Comparison of ENCODE assay signal across 8 cellular contexts in genomic region chr2:37635359-37636208, GRCh38. TPM values are rescaled to one million over a fixed set of nuclear protein-coding genes. Genes with fewer than 3 reads are reported as not detected.
A peak's percentile ranks its signal among the peaks of the same experiment; 100 is the strongest.
DNase-seq lines count a peak whose midpoint lies in the region; ATAC-seq and TF ChIP-seq lines count a peak whose summit lies in the region.

No MANE protein-coding gene starts in this region.

- DNase-seq in SKM-1 (lab: John Stamatoyannopoulos, UW; ENCODE audit: unreplicated experiment) (peak; percentile 94), OCI-LY7 (ENCODE audit: low spot score) (no peak), MM.1S (no peak), mesothelial cell of epicardium (ENCODE audit: low spot score in 2 of 2, unreplicated experiment in 2 of 2) (no peak)
- peak; percentile 76 for DNase-seq in activated naive CD8-positive, alpha-beta T cell treated with anti-CD3 and anti-CD28 coated beads for 36 hours
- DNase-seq in naive thymus-derived CD4-positive, alpha-beta T cell: peak; percentile 20 to 77 (median 39)

- H3F3A ChIP-seq in MM.1S (ENCODE audit: insufficient read depth, low read length): no peaks in the 10 kb centered on the region

- H3K4me2 ChIP-seq in OCI-LY7 (ENCODE audit: low read length) (no peak overlapping the region), MM.1S (ENCODE audit: low read depth, low read length) (no peak overlapping the region)

- no peak overlapping the region for H3K9ac ChIP-seq in MM.1S (ENCODE audit: low read length)

- H3K27ac ChIP-seq in naive thymus-derived CD4-positive, alpha-beta T cell (ENCODE audit: low read depth, low read length): peak overlapping the region; percentile 41
- H3K27ac ChIP-seq in OCI-LY7 (ENCODE audit: low read depth, low read length, poor library complexity, severe bottlenecking) (no peak overlapping the region), MM.1S (ENCODE audit: low read length) (no peak overlapping the region)

- H3K27ac Mint-ChIP-seq in activated naive CD8-positive, alpha-beta T cell treated with anti-CD3 and anti-CD28 coated beads for 36 hours: peak overlapping the region; percentile 91
- peak overlapping the region; percentile 5 to 84 (median 80) for H3K27ac Mint-ChIP-seq in naive thymus-derived CD4-positive, alpha-beta T cell
- no peak overlapping the region for H3K27ac Mint-ChIP-seq in mesothelial cell of epicardium

- CTCF ChIA-PET in naive thymus-derived CD4-positive, alpha-beta T cell (lab: Charles Lee): no interaction called here
- CTCF ChIA-PET in OCI-LY7 (lab: Charles Lee; ENCODE audit: unreplicated experiment): no interaction called here

- peaks cover 2% of the 10 kb centered on the region for H3K9me3 Mint-ChIP-seq in activated naive CD8-positive, alpha-beta T cell treated with anti-CD3 and anti-CD28 coated beads for 36 hours
- H3K9me3 Mint-ChIP-seq in naive thymus-derived CD4-positive, alpha-beta T cell: peaks cover 0 to 8% (median 0%) of the 10 kb centered on the region in 11 donors
- H3K9me3 Mint-ChIP-seq in mesothelial cell of epicardium: no peaks in the 10 kb centered on the region

- TF ChIP-seq CTCF in OCI-LY7 (conservative IDR thresholded peaks at IDR 0.05; ENCODE audit: low read length) (no peak), MM.1S (IDR thresholded peaks at IDR 0.05; ENCODE audit: low read length) (no peak), mesothelial cell of epicardium (IDR thresholded peaks at IDR 0.05; ENCODE audit: unreplicated experiment) (no peak)

- no peaks in the 10 kb centered on the region for H3K9me3 ChIP-seq in naive thymus-derived CD4-positive, alpha-beta T cell (ENCODE audit: control insufficient read depth in 2 of 3, low read length in 3 of 3)
- H3K9me3 ChIP-seq in OCI-LY7 (ENCODE audit: low read length) (no peaks in the 10 kb centered on the region), MM.1S (replicated peaks; ENCODE audit: insufficient read depth, low read length) (no peaks in the 10 kb centered on the region)

- intact Hi-C loops in naive thymus-derived CD4-positive, alpha-beta T cell (cut with micrococcal nuclease): loop anchor here (1.0 to 2.0 kb wide), 7 partner anchors 9 to 669 kb away; partner anchors contain the start of genes CDC42EP3 (in 1 of the 2) and STRN (in 1 of the 2)
- intact Hi-C loops in OCI-LY7 (cut with micrococcal nuclease; ENCODE audit: unreplicated experiment): no loop called here

- H3K4me3 ChIP-seq in naive thymus-derived CD4-positive, alpha-beta T cell (ENCODE audit: low read length): no peak overlapping the region
- no peak overlapping the region for H3K4me3 ChIP-seq in OCI-LY7 (ENCODE audit: low read depth, low read length, poor library complexity, severe bottlenecking)
- H3K4me3 ChIP-seq in MM.1S (ENCODE audit: low read length): no peak overlapping the region

- no peaks in the 10 kb centered on the region for H3K27me3 Mint-ChIP-seq in activated naive CD8-positive, alpha-beta T cell treated with anti-CD3 and anti-CD28 coated beads for 36 hours
- peaks cover 0 to 13% (median 0%) of the 10 kb centered on the region in 5 donors for H3K27me3 Mint-ChIP-seq in naive thymus-derived CD4-positive, alpha-beta T cell
- H3K27me3 Mint-ChIP-seq in mesothelial cell of epicardium (ENCODE audit: low read depth): peaks cover 6% of the 10 kb centered on the region

- no peaks in the 10 kb centered on the region for H3K36me3 ChIP-seq in naive thymus-derived CD4-positive, alpha-beta T cell (ENCODE audit: control insufficient read depth in 2 of 3, insufficient read depth in 3 of 3, low read length in 3 of 3)
- H3K36me3 ChIP-seq in OCI-LY7 (ENCODE audit: insufficient read depth, low read length) (no peaks in the 10 kb centered on the region), MM.1S (replicated peaks; ENCODE audit: insufficient read depth, low read length) (no peaks in the 10 kb centered on the region)

- H3K9me2 ChIP-seq in OCI-LY7 (ENCODE audit: insufficient read depth, low read length) (no peaks in the 10 kb centered on the region), MM.1S (replicated peaks; ENCODE audit: insufficient read depth, low read length) (no peaks in the 10 kb centered on the region)

- H3K27me3 ChIP-seq in naive thymus-derived CD4-positive, alpha-beta T cell (ENCODE audit: control insufficient read depth in 2 of 2, insufficient read depth in 2 of 2, low read length in 2 of 2): no peaks in the 10 kb centered on the region
- H3K27me3 ChIP-seq in MM.1S (replicated peaks; ENCODE audit: insufficient read depth, low read length): no peaks in the 10 kb centered on the region

- H2AFZ ChIP-seq in OCI-LY7 (ENCODE audit: low read length) (no peak overlapping the region), MM.1S (ENCODE audit: low read length) (no peak overlapping the region)

- peaks cover 58% of the 10 kb centered on the region for H3K4me1 Mint-ChIP-seq in activated naive CD8-positive, alpha-beta T cell treated with anti-CD3 and anti-CD28 coated beads for 36 hours
- H3K4me1 Mint-ChIP-seq in naive thymus-derived CD4-positive, alpha-beta T cell: peaks cover 31 to 72% (median 36%) of the 10 kb centered on the region in 7 donors
- peaks cover 14% of the 10 kb centered on the region for H3K4me1 Mint-ChIP-seq in mesothelial cell of epicardium

- H3K4me3 Mint-ChIP-seq in activated naive CD8-positive, alpha-beta T cell treated with anti-CD3 and anti-CD28 coated beads for 36 hours: peak overlapping the region; percentile 53
- H3K4me3 Mint-ChIP-seq in naive thymus-derived CD4-positive, alpha-beta T cell: peak overlapping the region in 9 of 10 donors; percentile 13 to 62 (median 41)
- no peak overlapping the region for H3K4me3 Mint-ChIP-seq in mesothelial cell of epicardium

- H4K20me1 ChIP-seq in OCI-LY7 (ENCODE audit: insufficient read depth, low read length): no peaks in the 10 kb centered on the region
- no peaks in the 10 kb centered on the region for H4K20me1 ChIP-seq in MM.1S (ENCODE audit: insufficient read depth, low read length)

- H3K79me2 ChIP-seq in OCI-LY7 (ENCODE audit: insufficient read depth, low read depth, low read length): no peaks in the 10 kb centered on the region
- H3K79me2 ChIP-seq in MM.1S (ENCODE audit: low read length): no peaks in the 10 kb centered on the region

- ATAC-seq in GM18508 (IDR thresholded peaks at IDR 0.05; ENCODE audit: insufficient read depth, unreplicated experiment) (peak; percentile 62), HG02870 (IDR thresholded peaks at IDR 0.05; ENCODE audit: unreplicated experiment) (peak; percentile 77)
- ATAC-seq in naive thymus-derived CD4-positive, alpha-beta T cell: peak; percentile 87

- POLR2A ChIA-PET in naive thymus-derived CD4-positive, alpha-beta T cell (lab: Charles Lee): interaction anchor here (1.0 to 1.2 kb wide), 3 partner anchors 13 to 43 kb away, joined by 3 read pairs; no protein-coding TSS in a partner anchor
- POLR2A ChIA-PET in OCI-LY7 (lab: Charles Lee): no interaction called here

- no TSS peak for BruUV-seq in OCI-LY7 (replicated peaks; lab: Mats Ljungman, UMichigan)

- H3K36me3 Mint-ChIP-seq in activated naive CD8-positive, alpha-beta T cell treated with anti-CD3 and anti-CD28 coated beads for 36 hours: peaks cover 19% of the 10 kb centered on the region
- H3K36me3 Mint-ChIP-seq in naive thymus-derived CD4-positive, alpha-beta T cell: peaks cover 0 to 7% (median 0%) of the 10 kb centered on the region in 5 donors
- no peaks in the 10 kb centered on the region for H3K36me3 Mint-ChIP-seq in mesothelial cell of epicardium

- peaks cover 24 to 58% of the 10 kb centered on the region in 2 donors for H3K4me1 ChIP-seq in naive thymus-derived CD4-positive, alpha-beta T cell (ENCODE audit: control insufficient read depth in 2 of 2, insufficient read depth in 2 of 2, low read length in 2 of 2)
- no peaks in the 10 kb centered on the region for H3K4me1 ChIP-seq in OCI-LY7 (ENCODE audit: insufficient read depth, low read length, poor library complexity, severe bottlenecking)
- H3K4me1 ChIP-seq in MM.1S (ENCODE audit: low read length): no peaks in the 10 kb centered on the region

RNA-seq across cellular contexts. Expression of gene CDC42EP3, which starts 35.9 kb away (rescaled TPM):
- 10 to 100 TPM; 18.6 to 22.2 TPM for total RNA-seq in activated naive CD8-positive, alpha-beta T cell treated with anti-CD3 and anti-CD28 coated beads for 36 hours
- 10 to 100 TPM; 15.9 to 96.3 (median 17.7) TPM for total RNA-seq in naive thymus-derived CD4-positive, alpha-beta T cell
- 10 to 100 TPM; 26.7 to 29.2 TPM for polyA plus RNA-seq in naive thymus-derived CD4-positive, alpha-beta T cell
- total RNA-seq in OCI-LY7 (2014; rRNA removed; shearing (Covaris generic)): 5.7 and 7.2 TPM in 2 replicates
- total RNA-seq in OCI-LY7 (2022) (20.8 and 22.9 TPM in 2 replicates), mesothelial cell of epicardium (48.7 to 53.8 TPM (median 48.9 TPM) in 3 replicates)

Comparison
In these comparisons a context has a peak if more than half of its experiments do, and no peak if none do; other contexts are left out.
1. DNase-seq: peak in SKM-1 (single experiment), activated naive CD8-positive, alpha-beta T cell treated with anti-CD3 and anti-CD28 coated beads for 36 hours (single experiment) and naive thymus-derived CD4-positive, alpha-beta T cell (9 of 9); none in OCI-LY7 (single experiment), MM.1S (single experiment) and mesothelial cell of epicardium (0 of 2).
2. Peak in every context shown above with its lines, with median percentiles within 50 percentile points of each other: ATAC-seq.